Comparison of ENCODE assay signal across 9 cellular contexts in genomic region chr17:45893725-45894021, GRCh38. TPM values are rescaled to one million over a fixed set of nuclear protein-coding genes. Genes with fewer than 3 reads are reported as not detected.
DNase-seq lines count a peak whose midpoint lies in the region; ATAC-seq and TF ChIP-seq lines count a peak whose summit lies in the region.
"Had no signal": no experiment of that assay in that cellular context is flagged by ENCODE, and none has a peak within 500 bp of the region (broad histone marks: within the 10 kb centered on the region; RNA-seq: fewer than 3 reads in every experiment).

No MANE protein-coding gene starts in this region.

- H3K9me3 ChIP-seq in left lung (no peaks in the 10 kb centered on the region), thyroid gland (no peaks in the 10 kb centered on the region)

- H3K27ac ChIP-seq in angular gyrus (ENCODE audit: low read depth, low read length), result peak overlapping the region; percentile 57
- H3K27ac ChIP-seq in left lung, result peak overlapping the region in 1 of 2 donors; percentile 13
- H3K27ac ChIP-seq in thyroid gland, result peak overlapping the region in 1 of 3 donors; percentile 73

- DNase-seq in activated CD4-positive, alpha-beta T cell treated with anti-CD3 and anti-CD28 coated beads, Interleukin-2, amount 10 ng/mL, durations not matched to agents 7 days and 5 days, result no peak
- no peak for DNase-seq in activated CD4-positive, alpha-beta T cell treated with anti-CD3 and anti-CD28 coated beads, Interleukin-2, amount 50 U/mL, for 4 hours
- DNase-seq in left lung, result no peak
- no peak for DNase-seq in thyroid gland
- no peak for DNase-seq in COLO668 (lab: John Stamatoyannopoulos, UW; ENCODE audit: unreplicated experiment)
- DNase-seq in T-helper 9 cell, result no peak

- no peak for TF ChIP-seq POLR2A in thyroid gland (IDR thresholded peaks at IDR 0.05)

- peaks cover 9 to 33% of the 10 kb centered on the region in 2 donors for H3K4me1 ChIP-seq in left lung
- H3K4me1 ChIP-seq in thyroid gland, result peaks cover 21 to 33% of the 10 kb centered on the region in 2 donors

- H3K27me3 Mint-ChIP-seq in activated CD4-positive, alpha-beta T cell treated with anti-CD3 and anti-CD28 coated beads, Interleukin-2, amount 10 ng/mL, durations not matched to agents 7 days and 5 days, result peaks cover 60% of the 10 kb centered on the region

- no peak overlapping the region for H3K27ac Mint-ChIP-seq in activated CD4-positive, alpha-beta T cell treated with anti-CD3 and anti-CD28 coated beads, Interleukin-2, amount 10 ng/mL, durations not matched to agents 7 days and 5 days

- CTCF ChIA-PET in activated CD4-positive, alpha-beta T cell treated with anti-CD3 and anti-CD28 coated beads, Interleukin-2, amount 10 ng/mL, durations not matched to agents 7 days and 5 days (lab: Charles Lee), result interaction anchor here (0.7 to 1.7 kb wide), 2 partner anchors 14 to 1499 kb away, joined by 3 to 6 read pairs; no protein-coding TSS in a partner anchor

- peaks cover 40 to 83% of the 10 kb centered on the region in 2 donors for H3K27me3 ChIP-seq in left lung
- H3K27me3 ChIP-seq in thyroid gland, result peaks cover 7% of the 10 kb centered on the region

- intact Hi-C loops in left lung (cut with DNase I) (no loop called here), thyroid gland (cut with DNase I) (no loop called here)

- POLR2A ChIA-PET in activated CD4-positive, alpha-beta T cell treated with anti-CD3 and anti-CD28 coated beads, Interleukin-2, amount 10 ng/mL, durations not matched to agents 7 days and 5 days (lab: Charles Lee), result no interaction called here

- peak overlapping the region; percentile 49 for H3K4me3 Mint-ChIP-seq in activated CD4-positive, alpha-beta T cell treated with anti-CD3 and anti-CD28 coated beads, Interleukin-2, amount 10 ng/mL, durations not matched to agents 7 days and 5 days

- WGBS in thyroid gland, 2 donors, result 52 to 67% methylated on average over 7 of the region's 7 CpGs

- H3K9me3 Mint-ChIP-seq in activated CD4-positive, alpha-beta T cell treated with anti-CD3 and anti-CD28 coated beads, Interleukin-2, amount 10 ng/mL, durations not matched to agents 7 days and 5 days, result no peaks in the 10 kb centered on the region

- H3K36me3 ChIP-seq in left lung (no peaks in the 10 kb centered on the region), thyroid gland (no peaks in the 10 kb centered on the region)

- ATAC-seq in left lung (no peak), HG03571 (IDR thresholded peaks at IDR 0.05; ENCODE audit: unreplicated experiment) (no peak)

- peaks cover 12% of the 10 kb centered on the region for H3K4me1 Mint-ChIP-seq in activated CD4-positive, alpha-beta T cell treated with anti-CD3 and anti-CD28 coated beads, Interleukin-2, amount 10 ng/mL, durations not matched to agents 7 days and 5 days

- H3K36me3 Mint-ChIP-seq in activated CD4-positive, alpha-beta T cell treated with anti-CD3 and anti-CD28 coated beads, Interleukin-2, amount 10 ng/mL, durations not matched to agents 7 days and 5 days (ENCODE audit: low read depth), result no peaks in the 10 kb centered on the region

- TF ChIP-seq CTCF in left lung (IDR thresholded peaks at IDR 0.05) (no peak), thyroid gland (IDR thresholded peaks at IDR 0.05) (no peak)

- peak overlapping the region; percentile 59 to 65 for H3K4me3 ChIP-seq in left lung
- H3K4me3 ChIP-seq in thyroid gland (replicated peaks in 1 of 3), result peak overlapping the region; percentile 22 to 80 (median 60)

RNA-seq across cellular contexts. Expression of gene MAPT, which starts 0.7 kb away (rescaled TPM):
- under 1 TPM; 0.12 to 0.46 TPM for total RNA-seq in activated CD4-positive, alpha-beta T cell treated with anti-CD3 and anti-CD28 coated beads, Interleukin-2, amount 10 ng/mL, durations not matched to agents 7 days and 5 days
- total RNA-seq in left lung (1 to 10 TPM in 1 of 2 donors, under 1 TPM in 1; 0.99 to 1.9 TPM), thyroid gland (1 to 10 TPM in 2 of 4 donors, under 1 TPM in 2; 0.54 to 1.8 (median 0.92) TPM)

RNA-seq across cellular contexts. Expression of gene SPPL2C, which starts 49.0 kb away (rescaled TPM):
- total RNA-seq in activated CD4-positive, alpha-beta T cell treated with anti-CD3 and anti-CD28 coated beads, Interleukin-2, amount 10 ng/mL, durations not matched to agents 7 days and 5 days, result not detected
- total RNA-seq in left lung (not detected), thyroid gland (under 1 TPM in 1 of 4 donors, not detected in 3; 0.13 TPM)
- total RNA-seq: M059J had no signal
